ENCODE assay signal across 9 cellular contexts in genomic region chr2:70784320-70784719, GRCh38. TPM values are rescaled to one million over a fixed set of nuclear protein-coding genes. Genes with fewer than 3 reads are reported as not detected.
"Had no signal": no experiment of that assay in that cellular context is flagged by ENCODE, and none has a peak within 500 bp of the region (broad histone marks: within the 10 kb centered on the region; RNA-seq: fewer than 3 reads in every experiment).

No MANE protein-coding gene starts in this region.

- H3K9me3 Mint-ChIP-seq: GM23338, HFFc6, IgD-negative memory B cell had no signal

- H3K4me2 ChIP-seq: GM23338 had no signal

- DNase-seq: H7, HFFc6, KG1 had no signal

- H3K27ac Mint-ChIP-seq: GM23338, HFFc6, IgD-negative memory B cell had no signal

- H2AFZ ChIP-seq: GM23338 had no signal

- H3K36me3 ChIP-seq: HAP-1 had no signal

- H3K4me3 ChIP-seq: GM23338, HAP-1 had no signal

- FAIRE-seq: HTR-8/SVneo had no signal

- H3K9me3 ChIP-seq: HAP-1 had no signal

- H3K4me3 Mint-ChIP-seq: GM23338, HFFc6, IgD-negative memory B cell had no signal

- H3K36me3 Mint-ChIP-seq: IgD-negative memory B cell had no signal

- ATAC-seq: GM23338 had no signal

RNA-seq across cellular contexts. Expression of gene FIGLA, which starts 6.1 kb away (rescaled TPM):
- total RNA-seq: GM23338, H4, H7, HFFc6, HT-29 had no signal
- polyA plus RNA-seq: GM23338, IgD-negative memory B cell had no signal

RNA-seq across cellular contexts. Expression of gene ADD2, which starts 16.3 kb away (rescaled TPM):
- total RNA-seq: HFFc6 had no signal

RNA-seq across cellular contexts. Expression of gene CLEC4F, which starts 36.1 kb away (rescaled TPM):
- total RNA-seq: GM23338, H4, H7, HFFc6, HT-29 had no signal
- polyA plus RNA-seq: GM23338, IgD-negative memory B cell had no signal

RNA-seq across cellular contexts. Expression of gene CD207, which starts 51.3 kb away (rescaled TPM):
- total RNA-seq: GM23338, H4, H7, HFFc6, HT-29 had no signal
- polyA plus RNA-seq: GM23338, IgD-negative memory B cell had no signal
